Comparison of ENCODE assay signal across 22 cellular contexts in the genomic region with DNA sequence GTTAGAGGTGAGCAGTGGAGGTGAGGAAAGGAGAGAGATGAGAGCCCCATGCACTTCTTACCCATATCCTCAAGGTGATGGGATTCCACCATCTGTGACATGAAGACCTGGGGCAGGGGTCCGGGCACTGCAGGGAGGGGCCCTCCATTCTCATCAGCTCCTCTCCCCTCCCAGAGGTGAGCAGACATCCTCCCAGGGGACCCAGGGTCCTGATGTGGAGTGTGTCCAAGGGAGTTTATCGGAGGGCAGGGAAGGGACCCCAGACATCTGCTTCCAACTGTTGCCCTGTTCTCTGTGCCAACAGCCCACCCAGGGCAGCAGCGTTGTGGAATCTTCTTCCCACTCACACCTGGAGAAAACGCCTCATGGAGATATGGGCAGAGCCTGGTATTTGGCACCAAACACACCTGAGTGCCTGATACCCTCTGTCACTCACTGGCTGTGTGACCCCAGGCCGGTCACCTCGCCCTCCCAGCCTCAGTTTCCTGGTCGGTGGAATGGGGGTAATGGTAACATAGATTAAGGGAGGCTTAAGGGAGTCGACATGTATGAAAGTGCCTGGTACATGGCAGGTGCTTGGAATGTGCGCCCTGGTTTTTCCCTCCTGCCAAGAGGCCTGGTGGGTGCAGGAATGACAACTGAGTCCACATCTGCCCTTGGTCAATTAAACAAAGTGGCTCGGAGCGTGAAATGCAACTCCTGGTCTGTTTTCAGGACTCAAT.
"Had no signal": no experiment of that assay in that cellular context is flagged by ENCODE, and none has a peak within 500 bp of the region (broad histone marks: within the 10 kb centered on the region; RNA-seq: fewer than 3 reads in every experiment).

No MANE protein-coding gene starts in this region.

- H3K9me3 ChIP-seq: thyroid gland had no signal

- ATAC-seq: activated CD4-positive, alpha-beta T cell treated with anti-CD3 and anti-CD28 coated beads for 36 hours; activated T-helper 17 cell treated with anti-CD3 and anti-CD28 coated beads, Interleukin-2, amount 50 U/mL, for 72 hours; left ventricle myocardium superior; SK-N-SH treated with all-trans-retinoic acid at 6 μM for 48 hours had no signal

- DNase-seq: activated CD4-positive, alpha-beta T cell treated with anti-CD3 and anti-CD28 coated beads for 36 hours; activated CD4-positive, alpha-beta T cell treated with anti-CD3 and anti-CD28 coated beads, Interleukin-2, amount 50 U/mL, for 4 hours; activated CD8-positive, alpha-beta memory T cell treated with anti-CD3 and anti-CD28 coated beads for 24 hours; activated CD8-positive, alpha-beta memory T cell treated with anti-CD3 and anti-CD28 coated beads, Interleukin-2, amount 50 U/mL, for 4 hours; activated T-cell treated with anti-CD3 and anti-CD28 coated beads, Interleukin-2, amount 50 U/mL, for 24 hours; anterior cingulate cortex; glutamatergic neuron; hippocampal formation; left ventricle myocardium superior; occipital lobe; stimulated activated CD4-positive, alpha-beta T cell treated with anti-CD3 and anti-CD28 coated beads, Interleukin-12 subunit alpha, Interleukin-12 subunit beta, amount 100 ng/mL, for 4 hours; substantia nigra; thyroid gland; WERI-Rb-1 had no signal

- H3K27ac Mint-ChIP-seq: activated CD4-positive, alpha-beta T cell treated with anti-CD3 and anti-CD28 coated beads for 36 hours; activated naive CD4-positive, alpha-beta T cell treated with anti-CD3 and anti-CD28 coated beads, Interleukin-2, amount 50 U/mL, for 24 hours; activated T-cell treated with anti-CD3 and anti-CD28 coated beads, Interleukin-2, amount 50 U/mL, for 24 hours; activated T-helper 17 cell treated with anti-CD3 and anti-CD28 coated beads, Interleukin-2, amount 50 U/mL, for 72 hours; stimulated activated naive CD8-positive, alpha-beta T cell treated with anti-CD3 and anti-CD28 coated beads, Interleukin-15, Interleukin-2, amounts not matched to agents 100 ng/mL and 50 ng/mL, for 24 hours had no signal

- H3K27me3 ChIP-seq: dorsolateral prefrontal cortex, esophagus muscularis mucosa, thyroid gland had no signal

- H3K4me1 Mint-ChIP-seq: activated CD4-positive, alpha-beta T cell treated with anti-CD3 and anti-CD28 coated beads for 36 hours; activated naive CD4-positive, alpha-beta T cell treated with anti-CD3 and anti-CD28 coated beads, Interleukin-2, amount 50 U/mL, for 24 hours; activated T-helper 17 cell treated with anti-CD3 and anti-CD28 coated beads, Interleukin-2, amount 50 U/mL, for 72 hours; central memory CD8-positive, alpha-beta T cell had no signal

- H3K4me3 Mint-ChIP-seq: activated CD4-positive, alpha-beta T cell treated with anti-CD3 and anti-CD28 coated beads for 36 hours; activated naive CD4-positive, alpha-beta T cell treated with anti-CD3 and anti-CD28 coated beads, Interleukin-2, amount 50 U/mL, for 24 hours; activated T-cell treated with anti-CD3 and anti-CD28 coated beads, Interleukin-2, amount 50 U/mL, for 24 hours; activated T-helper 17 cell treated with anti-CD3 and anti-CD28 coated beads, Interleukin-2, amount 50 U/mL, for 72 hours; brain; central memory CD8-positive, alpha-beta T cell; stimulated activated naive CD8-positive, alpha-beta T cell treated with anti-CD3 and anti-CD28 coated beads, Interleukin-15, Interleukin-2, amounts not matched to agents 100 ng/mL and 50 ng/mL, for 24 hours had no signal

- H3K4me1 ChIP-seq: thyroid gland had no signal

- H3K4me3 ChIP-seq: dorsolateral prefrontal cortex, esophagus muscularis mucosa, thyroid gland had no signal

- H3K27me3 Mint-ChIP-seq: activated CD4-positive, alpha-beta T cell treated with anti-CD3 and anti-CD28 coated beads for 36 hours; activated naive CD4-positive, alpha-beta T cell treated with anti-CD3 and anti-CD28 coated beads, Interleukin-2, amount 50 U/mL, for 24 hours had no signal

- H3K9me3 Mint-ChIP-seq: activated T-cell treated with anti-CD3 and anti-CD28 coated beads, Interleukin-2, amount 50 U/mL, for 24 hours; activated T-helper 17 cell treated with anti-CD3 and anti-CD28 coated beads, Interleukin-2, amount 50 U/mL, for 72 hours; stimulated activated naive CD8-positive, alpha-beta T cell treated with anti-CD3 and anti-CD28 coated beads, Interleukin-15, Interleukin-2, amounts not matched to agents 100 ng/mL and 50 ng/mL, for 24 hours had no signal

- H3K36me3 ChIP-seq: esophagus muscularis mucosa, thyroid gland, WERI-Rb-1 had no signal

- H3K36me3 Mint-ChIP-seq: activated naive CD4-positive, alpha-beta T cell treated with anti-CD3 and anti-CD28 coated beads, Interleukin-2, amount 50 U/mL, for 24 hours; brain had no signal

- H3K27ac ChIP-seq: dorsolateral prefrontal cortex, esophagus muscularis mucosa, thyroid gland, WERI-Rb-1 had no signal
